In genomic region chr2:10079192-10079930, GRCh38 we compare ENCODE assay signal across 8 cellular contexts. TPM values are rescaled to one million over a fixed set of nuclear protein-coding genes. Genes with fewer than 3 reads are reported as not detected.
DNase-seq lines count a peak whose midpoint lies in the region; ATAC-seq and TF ChIP-seq lines count a peak whose summit lies in the region.

No MANE protein-coding gene starts in this region.

- no peaks in the 10 kb centered on the region for H3K9me3 Mint-ChIP-seq in activated T-cell treated with anti-CD3 and anti-CD28 coated beads, Interleukin-2, amount 50 U/mL, for 4 hours
- no peaks in the 10 kb centered on the region for H3K9me3 Mint-ChIP-seq in neural crest cell

- TF ChIP-seq CTCF in GM13977 (IDR thresholded peaks at IDR 0.05; ENCODE audit: extremely low read depth, insufficient read depth, missing control alignments) = no peak
- no peak for TF ChIP-seq CTCF in foreskin fibroblast (IDR thresholded peaks at IDR 0.05; ENCODE audit: low read depth, low read length)
- TF ChIP-seq CTCF in neural crest cell (conservative IDR thresholded peaks at IDR 0.05) = no peak

- H3K27ac ChIP-seq in ACC112 (ENCODE audit: low read depth, low read length) = no peak overlapping the region

- peaks cover 12% of the 10 kb centered on the region for H3K4me1 Mint-ChIP-seq in activated T-cell treated with anti-CD3 and anti-CD28 coated beads, Interleukin-2, amount 50 U/mL, for 4 hours (ENCODE audit: low read depth)
- peaks cover 4% of the 10 kb centered on the region for H3K4me1 Mint-ChIP-seq in neural crest cell

- H3K4me3 ChIP-seq in ACC112 (ENCODE audit: low read depth, low read length) = peak overlapping the region; percentile 78
- H3K4me3 ChIP-seq in foreskin fibroblast (ENCODE audit: low read depth in 1 of 2, low read length in 2 of 2) = peak overlapping the region; percentile 42 to 50

- peak overlapping the region; percentile 91 for H2AFZ ChIP-seq in ACC112 (ENCODE audit: low read length, unreplicated experiment)

- no peaks in the 10 kb centered on the region for H3K79me2 ChIP-seq in ACC112 (ENCODE audit: control insufficient read depth, insufficient read depth, low read length, unreplicated experiment)

- peak overlapping the region; percentile 68 for H3K4me3 Mint-ChIP-seq in activated T-cell treated with anti-CD3 and anti-CD28 coated beads, Interleukin-2, amount 50 U/mL, for 4 hours
- H3K4me3 Mint-ChIP-seq in neural crest cell = peak overlapping the region; percentile 81

- H3K4me1 ChIP-seq in ACC112 (ENCODE audit: control insufficient read depth, insufficient read depth, low read length, unreplicated experiment) = no peaks in the 10 kb centered on the region

- peaks cover 72% of the 10 kb centered on the region for H3K27me3 ChIP-seq in ACC112 (ENCODE audit: insufficient read depth, low read length)

- in situ Hi-C loops in GM13977 (cut with MboI; ENCODE audit: low pct_unique_long_range_greater_than_20kb, low sequenced_read_pairs, unreplicated experiment) = no loop called here

- peak; percentile 24 for ATAC-seq in HG03521 (IDR thresholded peaks at IDR 0.05; ENCODE audit: unreplicated experiment)
- peak; percentile 70 to 71 for ATAC-seq in activated T-cell treated with anti-CD3 and anti-CD28 coated beads, Interleukin-2, amount 50 U/mL, for 4 hours

- peaks cover 79% of the 10 kb centered on the region for H3K27me3 Mint-ChIP-seq in activated T-cell treated with anti-CD3 and anti-CD28 coated beads, Interleukin-2, amount 50 U/mL, for 4 hours (ENCODE audit: low read depth)
- H3K27me3 Mint-ChIP-seq in neural crest cell (ENCODE audit: low read depth) = peaks cover 89% of the 10 kb centered on the region

- no peaks in the 10 kb centered on the region for H3K36me3 Mint-ChIP-seq in activated T-cell treated with anti-CD3 and anti-CD28 coated beads, Interleukin-2, amount 50 U/mL, for 4 hours (ENCODE audit: insufficient read depth)
- H3K36me3 Mint-ChIP-seq in neural crest cell (ENCODE audit: low read depth) = no peaks in the 10 kb centered on the region

- no peaks in the 10 kb centered on the region for H3K36me3 ChIP-seq in ACC112 (ENCODE audit: insufficient read depth, low read length)

- H3K27ac Mint-ChIP-seq in neural crest cell (ENCODE audit: unreplicated experiment) = no peak overlapping the region

- DNase-seq in GM13977 (ENCODE audit: low spot score) = peak; percentile 59
- DNase-seq in activated T-cell treated with anti-CD3 and anti-CD28 coated beads, Interleukin-2, amount 50 U/mL, for 4 hours = no peak
- DNase-seq in foreskin fibroblast = peak; percentile 62 to 82
- no peak for DNase-seq in neural crest cell (ENCODE audit: low read depth, low spot score)
- DNase-seq in NCI-H1436 treated with DMSO at 0.1 percent for 48 hours (lab: John Stamatoyannopoulos, UW) = no peak
- DNase-seq in superior temporal gyrus (ENCODE audit: extremely low spot score) = no peak

RNA-seq across cellular contexts. Expression of gene CYS1, which starts 0.8 kb away (rescaled TPM):
- under 1 TPM in 1 of 3 donors, not detected in 2; 0.08 TPM for total RNA-seq in activated T-cell treated with anti-CD3 and anti-CD28 coated beads, Interleukin-2, amount 50 U/mL, for 4 hours
- not detected in 2 replicates for total RNA-seq in neural crest cell

RNA-seq across cellular contexts. Expression of gene KLF11, which starts 36.0 kb away (rescaled TPM):
- total RNA-seq in activated T-cell treated with anti-CD3 and anti-CD28 coated beads, Interleukin-2, amount 50 U/mL, for 4 hours = 10 to 100 TPM in 1 of 3 donors, 1 to 10 TPM in 2; 5.2 to 10.2 (median 5.7) TPM
- 8.2 and 8.5 TPM in 2 replicates for total RNA-seq in neural crest cell

RNA-seq across cellular contexts. Expression of gene RRM2, which starts 43.2 kb away (rescaled TPM):
- total RNA-seq in activated T-cell treated with anti-CD3 and anti-CD28 coated beads, Interleukin-2, amount 50 U/mL, for 4 hours = 10 to 100 TPM; 40.9 to 54.9 (median 51.6) TPM
- total RNA-seq in neural crest cell = 203 and 210 TPM in 2 replicates

Comparison
In these comparisons a context has a peak if more than half of its experiments do, and no peak if none do; other contexts are left out.
1. DNase-seq: peak in GM13977 (single experiment) and foreskin fibroblast (2 of 2); none in activated T-cell treated with anti-CD3 and anti-CD28 coated beads, Interleukin-2, amount 50 U/mL, for 4 hours (single experiment), neural crest cell (single experiment), NCI-H1436 treated with DMSO at 0.1 percent for 48 hours (single experiment) and superior temporal gyrus (single experiment).